In the genomic region with DNA sequence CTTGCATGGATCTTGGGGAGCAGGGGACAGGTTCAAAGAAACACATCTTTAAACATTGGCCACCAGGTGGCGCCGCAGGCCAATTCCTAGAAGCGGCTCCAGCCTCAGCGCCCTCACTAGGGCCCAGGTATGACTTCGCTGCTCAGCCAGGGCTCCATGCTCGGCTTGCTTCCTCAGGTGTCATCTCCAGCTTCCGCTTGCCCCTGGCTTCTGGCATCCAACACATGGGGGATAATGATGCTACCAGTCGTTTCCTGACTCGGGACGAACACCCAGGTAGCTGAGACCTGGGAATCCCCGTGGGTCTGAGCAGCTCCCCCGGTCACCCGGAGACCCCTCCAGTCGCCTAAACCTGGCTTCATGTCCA, we compare ENCODE assay signal across 9 cellular contexts. TPM values are rescaled to one million over a fixed set of nuclear protein-coding genes. Genes with fewer than 3 reads are reported as not detected.
DNase-seq lines count a peak whose midpoint lies in the region; ATAC-seq, FAIRE-seq and TF ChIP-seq lines count a peak whose summit lies in the region.
"Had no signal": no experiment of that assay in that cellular context is flagged by ENCODE, and none has a peak within 500 bp of the region (broad histone marks: within the 10 kb centered on the region; RNA-seq: fewer than 3 reads in every experiment).

No MANE protein-coding gene starts in this region.

- CTCF ChIA-PET in activated CD8-positive, alpha-beta memory T cell treated with anti-CD3 and anti-CD28 coated beads, Interleukin-2, amount 10 ng/mL, durations not matched to agents 7 days and 5 days (lab: Charles Lee) = interaction anchor here (0.7 to 27.0 kb wide), 18 partner anchors 8 to 282 kb away, joined by 3 to 979 read pairs (median 4); a partner anchor contains a TSS

- peaks cover 34% of the 10 kb centered on the region for H3K27me3 Mint-ChIP-seq in activated CD8-positive, alpha-beta memory T cell treated with anti-CD3 and anti-CD28 coated beads, Interleukin-2, amount 10 ng/mL, durations not matched to agents 7 days and 5 days
- H3K27me3 Mint-ChIP-seq in endodermal cell (ENCODE audit: insufficient read depth) = no peaks in the 10 kb centered on the region

- H3K4me1 ChIP-seq in endodermal cell (ENCODE audit: control insufficient read depth, insufficient read depth, low read length) = no peaks in the 10 kb centered on the region
- H3K4me1 ChIP-seq in mucosa of descending colon (ENCODE audit: low read depth) = peaks cover 3% of the 10 kb centered on the region

- peaks cover 1% of the 10 kb centered on the region for H3K36me3 Mint-ChIP-seq in activated CD8-positive, alpha-beta memory T cell treated with anti-CD3 and anti-CD28 coated beads, Interleukin-2, amount 10 ng/mL, durations not matched to agents 7 days and 5 days
- peaks cover 47% of the 10 kb centered on the region for H3K36me3 Mint-ChIP-seq in endodermal cell (ENCODE audit: low read depth)

- no peaks in the 10 kb centered on the region for H3K9me3 ChIP-seq in endodermal cell (ENCODE audit: control insufficient read depth, low read length)
- no peaks in the 10 kb centered on the region for H3K9me3 ChIP-seq in mucosa of descending colon

- no peaks in the 10 kb centered on the region for H3K9me3 Mint-ChIP-seq in activated CD8-positive, alpha-beta memory T cell treated with anti-CD3 and anti-CD28 coated beads, Interleukin-2, amount 10 ng/mL, durations not matched to agents 7 days and 5 days (ENCODE audit: low read depth)
- no peaks in the 10 kb centered on the region for H3K9me3 Mint-ChIP-seq in endodermal cell

- H3K4me1 Mint-ChIP-seq in activated CD8-positive, alpha-beta memory T cell treated with anti-CD3 and anti-CD28 coated beads, Interleukin-2, amount 10 ng/mL, durations not matched to agents 7 days and 5 days = peaks cover 12% of the 10 kb centered on the region
- H3K4me1 Mint-ChIP-seq in endodermal cell = peaks cover 15% of the 10 kb centered on the region

- 51 to 52% methylated on average over 14 of the region's 14 CpGs for WGBS in endodermal cell (ENCODE audit: insufficient coverage in 1 of 2, insufficient read length in 1 of 2), 2 experiments

- DNase-seq in HT-29 (ENCODE audit: low spot score) (peak; percentile 99), NOMO-1 treated with dmso at 0.1 percent for 144 hours (lab: John Stamatoyannopoulos, UW; ENCODE audit: unreplicated experiment) (peak; percentile 37), endodermal cell (peak; percentile 97), mucosa of descending colon (peak; percentile 87 to 92 (median 92))
- peak; percentile 91 for DNase-seq in activated CD8-positive, alpha-beta memory T cell treated with anti-CD3 and anti-CD28 coated beads, Interleukin-2, amount 10 ng/mL, durations not matched to agents 7 days and 5 days
- DNase-seq in stimulated activated CD8-positive, alpha-beta memory T cell treated with anti-CD3 and anti-CD28 coated beads, Interleukin-7, amount 100 ng/mL, for 1 hour (ENCODE audit: low read depth in 2 of 2) = peak; percentile 76 to 86

- peaks cover 44% of the 10 kb centered on the region for H3K36me3 ChIP-seq in endodermal cell (ENCODE audit: control insufficient read depth, insufficient read depth, low read length)
- H3K36me3 ChIP-seq in mucosa of descending colon (ENCODE audit: low read depth) = no peaks in the 10 kb centered on the region

- peak; percentile 94 for TF ChIP-seq CTCF in endodermal cell (conservative IDR thresholded peaks at IDR 0.05)
- TF ChIP-seq CTCF in mucosa of descending colon (IDR thresholded peaks at IDR 0.05) = peak; percentile 45

- H3K9ac ChIP-seq in endodermal cell (ENCODE audit: extremely low read depth, low read length, poor library complexity, severe bottlenecking) = no peak overlapping the region

- peak; percentile 99 for ATAC-seq in activated CD8-positive, alpha-beta memory T cell treated with anti-CD3 and anti-CD28 coated beads, Interleukin-2, amount 10 ng/mL, durations not matched to agents 7 days and 5 days
- ATAC-seq in mucosa of descending colon (peak; percentile 92), HG03439 (IDR thresholded peaks at IDR 0.05; ENCODE audit: unreplicated experiment) (no peak)

- intact Hi-C loops in mucosa of descending colon (cut with DNase I, micrococcal nuclease) = loop anchor here in 1 of 2 donors (5.0 kb wide), 2 partner anchors 46 to 136 kb away; no protein-coding TSS in a partner anchor

- no peak overlapping the region for H3K4me3 Mint-ChIP-seq in activated CD8-positive, alpha-beta memory T cell treated with anti-CD3 and anti-CD28 coated beads, Interleukin-2, amount 10 ng/mL, durations not matched to agents 7 days and 5 days
- no peak overlapping the region for H3K4me3 Mint-ChIP-seq in endodermal cell

- no peak overlapping the region for H3K27ac ChIP-seq in endodermal cell (ENCODE audit: low read depth, low read length)

- peak; percentile 69 for FAIRE-seq in G401.6 (lab: Jason Lieb, UNC)
- FAIRE-seq: frontal cortex had no signal

- H3K27ac Mint-ChIP-seq in activated CD8-positive, alpha-beta memory T cell treated with anti-CD3 and anti-CD28 coated beads, Interleukin-2, amount 10 ng/mL, durations not matched to agents 7 days and 5 days = no peak overlapping the region
- peak overlapping the region; percentile 89 for H3K27ac Mint-ChIP-seq in endodermal cell

- no peaks in the 10 kb centered on the region for H3K27me3 ChIP-seq in endodermal cell (ENCODE audit: control insufficient read depth, insufficient read depth, low read length, poor library complexity, severe bottlenecking)

- H3K4me3 ChIP-seq in endodermal cell (ENCODE audit: low read length) (no peak overlapping the region), mucosa of descending colon (no peak overlapping the region)

RNA-seq across cellular contexts. Expression of a gene that starts 8.5 kb away (rescaled TPM):
- total RNA-seq in HT-29 (2014; rRNA removed; shearing (Covaris generic)) = 9.3 and 13.3 TPM in 2 replicates
- under 1 TPM; 0.06 to 0.56 TPM for total RNA-seq in activated CD8-positive, alpha-beta memory T cell treated with anti-CD3 and anti-CD28 coated beads, Interleukin-2, amount 10 ng/mL, durations not matched to agents 7 days and 5 days
- total RNA-seq in endodermal cell (10 to 100 TPM; 91.8 to 94.3 TPM), mucosa of descending colon (1 to 10 TPM in 1 of 3 donors, under 1 TPM in 2; 0.32 to 2.5 (median 0.66) TPM)
- 91.4 TPM for polyA plus RNA-seq in endodermal cell (2013, experiment 1 of 2)
- polyA plus RNA-seq in endodermal cell (2013, experiment 2 of 2) = 89.4 TPM

RNA-seq across cellular contexts. Expression of a gene that starts 23.7 kb away (rescaled TPM):
- total RNA-seq in HT-29 (2014; rRNA removed; shearing (Covaris generic)) = 1,664 and 1,875 TPM in 2 replicates
- total RNA-seq in activated CD8-positive, alpha-beta memory T cell treated with anti-CD3 and anti-CD28 coated beads, Interleukin-2, amount 10 ng/mL, durations not matched to agents 7 days and 5 days = 10 to 100 TPM; 37.3 to 41.9 TPM
- total RNA-seq in endodermal cell = 10 to 100 TPM; 41.2 to 42.0 TPM
- 46.3 TPM for polyA plus RNA-seq in endodermal cell (2013, experiment 1 of 2)
- 45.5 TPM for polyA plus RNA-seq in endodermal cell (2013, experiment 2 of 2)
- total RNA-seq in mucosa of descending colon = 100 to 1,000 TPM; 263 to 334 (median 308) TPM

RNA-seq across cellular contexts. Expression of a gene that starts 29.8 kb away (rescaled TPM):
- total RNA-seq in HT-29 (2014; rRNA removed; shearing (Covaris generic)) = 163 and 185 TPM in 2 replicates
- total RNA-seq in activated CD8-positive, alpha-beta memory T cell treated with anti-CD3 and anti-CD28 coated beads, Interleukin-2, amount 10 ng/mL, durations not matched to agents 7 days and 5 days = not detected
- total RNA-seq in endodermal cell = 10 to 100 TPM; 82.0 to 84.4 TPM
- 10.3 TPM for polyA plus RNA-seq in endodermal cell (2013, experiment 1 of 2)
- 7.8 TPM for polyA plus RNA-seq in endodermal cell (2013, experiment 2 of 2)
- 100 to 1,000 TPM in 2 of 3 donors, 10 to 100 TPM in 1; 85.1 to 242 (median 158) TPM for total RNA-seq in mucosa of descending colon
- total RNA-seq: frontal cortex had no signal

RNA-seq across cellular contexts. Expression of a gene that starts 36.2 kb away (rescaled TPM):
- total RNA-seq in HT-29 (2014; rRNA removed; shearing (Covaris generic)) = 108 and 130 TPM in 2 replicates
- 10 to 100 TPM; 59.3 to 60.6 TPM for total RNA-seq in activated CD8-positive, alpha-beta memory T cell treated with anti-CD3 and anti-CD28 coated beads, Interleukin-2, amount 10 ng/mL, durations not matched to agents 7 days and 5 days
- total RNA-seq in endodermal cell = 100 to 1,000 TPM in 1 of 2 donors, 10 to 100 TPM in 1; 84.4 to 101 TPM
- polyA plus RNA-seq in endodermal cell (2013, experiment 1 of 2) = 74.4 TPM
- 67.3 TPM for polyA plus RNA-seq in endodermal cell (2013, experiment 2 of 2)
- total RNA-seq in mucosa of descending colon = 10 to 100 TPM; 49.8 to 73.4 (median 60.7) TPM

RNA-seq across cellular contexts. Expression of a gene that starts 37.2 kb away (rescaled TPM):
- 35.7 and 41.0 TPM in 2 replicates for total RNA-seq in HT-29 (2014; rRNA removed; shearing (Covaris generic))
- 10 to 100 TPM; 40.3 to 44.8 TPM for total RNA-seq in activated CD8-positive, alpha-beta memory T cell treated with anti-CD3 and anti-CD28 coated beads, Interleukin-2, amount 10 ng/mL, durations not matched to agents 7 days and 5 days
- total RNA-seq in endodermal cell (10 to 100 TPM; 56.4 to 62.4 TPM), mucosa of descending colon (10 to 100 TPM; 23.7 to 36.9 (median 23.9) TPM)
- polyA plus RNA-seq in endodermal cell (2013, experiment 1 of 2) = 60.8 TPM
- polyA plus RNA-seq in endodermal cell (2013, experiment 2 of 2) = 56.6 TPM

Comparison
In these comparisons a context has a peak if more than half of its experiments do, and no peak if none do; other contexts are left out.
1. DNase-seq: peak in every context shown above with its lines; median percentile 99 in HT-29; 97 in endodermal cell; 92 in mucosa of descending colon; 91 in activated CD8-positive, alpha-beta memory T cell treated with anti-CD3 and anti-CD28 coated beads, Interleukin-2, amount 10 ng/mL, durations not matched to agents 7 days and 5 days; 81 in stimulated activated CD8-positive, alpha-beta memory T cell treated with anti-CD3 and anti-CD28 coated beads, Interleukin-7, amount 100 ng/mL, for 1 hour; 37 in NOMO-1 treated with dmso at 0.1 percent for 144 hours.
2. RNA of a gene that starts 23.7 kb away (total RNA-seq): 1,664 to 1,875 TPM in HT-29 and 263 to 334 TPM in mucosa of descending colon; 41.2 to 42.0 TPM in endodermal cell and 37.3 to 41.9 TPM in activated CD8-positive, alpha-beta memory T cell treated with anti-CD3 and anti-CD28 coated beads, Interleukin-2, amount 10 ng/mL, durations not matched to agents 7 days and 5 days; every median in the first group is over 4 times any median in the second.
3. RNA of a gene that starts 29.8 kb away (total RNA-seq): 163 to 185 TPM in HT-29, 85.1 to 242 TPM in mucosa of descending colon and 82.0 to 84.4 TPM in endodermal cell; not detected in activated CD8-positive, alpha-beta memory T cell treated with anti-CD3 and anti-CD28 coated beads, Interleukin-2, amount 10 ng/mL, durations not matched to agents 7 days and 5 days; every median in the first group is over 10 times any median in the second.